Comparison of ENCODE assay signal across 35 cellular contexts in genomic region chr4:189497996-189498395, GRCh38.
"Had no signal": no experiment of that assay in that cellular context is flagged by ENCODE, and none has a peak within 500 bp of the region (broad histone marks: within the 10 kb centered on the region; RNA-seq: fewer than 3 reads in every experiment).

No MANE protein-coding gene starts in this region.

- H3K27me3 ChIP-seq: adrenal gland, body of pancreas, brain microvascular endothelial cell, breast epithelium had no signal

- H3K9me3 Mint-ChIP-seq: activated B cell treated with CpG ODN at 0.5 μM for 24 hours; activated CD4-positive, alpha-beta memory T cell treated with anti-CD3 and anti-CD28 coated beads for 36 hours; activated naive CD4-positive, alpha-beta T cell treated with anti-CD3 and anti-CD28 coated beads for 36 hours; activated naive CD8-positive, alpha-beta T cell treated with anti-CD3 and anti-CD28 coated beads for 36 hours had no signal

- H3K27ac ChIP-seq: adrenal gland, body of pancreas, brain microvascular endothelial cell, breast epithelium, VCaP had no signal

- H3K4me3 ChIP-seq: adrenal gland, body of pancreas, breast epithelium had no signal

- H3K9me3 ChIP-seq: adrenal gland, body of pancreas, breast epithelium had no signal

- H3K27ac Mint-ChIP-seq: activated B cell treated with CpG ODN at 0.5 μM for 24 hours; activated CD4-positive, alpha-beta memory T cell treated with anti-CD3 and anti-CD28 coated beads for 36 hours; activated CD4-positive, alpha-beta T cell treated with anti-CD3 and anti-CD28 coated beads, Interleukin-2, amount 10 ng/mL, durations not matched to agents 24 days and 14 days; activated CD8-positive, alpha-beta T cell treated with anti-CD3 and anti-CD28 coated beads for 36 hours; activated naive CD4-positive, alpha-beta T cell treated with anti-CD3 and anti-CD28 coated beads for 36 hours; activated naive CD4-positive, alpha-beta T cell treated with anti-CD3 and anti-CD28 coated beads, Interleukin-2, amount 50 U/mL, for 72 hours; activated naive CD8-positive, alpha-beta T cell treated with anti-CD3 and anti-CD28 coated beads for 36 hours; activated T-cell treated with anti-CD3 and anti-CD28 coated beads, Interleukin-2, amount 50 U/mL, for 72 hours; activated T-helper 1 cell treated with anti-CD3 and anti-CD28 coated beads, Interleukin-12 subunit alpha, Interleukin-12 subunit beta, Interleukin-2, Interleukin-4 antibody, amounts not matched to agents 30 ng/mL and 10 ng/mL and 1 ng/mL, durations not matched to agents 14 hours and 24 hours and 36 hours; activated T-helper 17 cell treated with anti-CD3 and anti-CD28 coated beads, Interleukin-2, amount 50 U/mL, for 72 hours; T-helper 1 cell treated with Interleukin-12 subunit alpha and Interleukin-12 subunit beta and Interleukin-4 antibody, amounts not matched to agents 30 μg/mL and 1 μg/mL, for 36 hours; T-helper 2 cell treated with Interferon-gamma antibody and Interleukin-4, amounts not matched to agents 5 μg/mL and 100 μg/mL, for 36 hours had no signal

- DNase-seq: activated B cell treated with CpG ODN at 0.5 μM for 24 hours; activated CD4-positive, alpha-beta memory T cell treated with anti-CD3 and anti-CD28 coated beads for 36 hours; activated CD4-positive, alpha-beta T cell treated with anti-CD3 and anti-CD28 coated beads for 4 hours; activated CD4-positive, alpha-beta T cell treated with anti-CD3 and anti-CD28 coated beads, Interleukin-2, amount 10 ng/mL, durations not matched to agents 24 days and 14 days; activated CD4-positive, alpha-beta T cell treated with anti-CD3 and anti-CD28 coated beads, Interleukin-2, amount 50 U/mL, for 1 hour; activated CD4-positive, alpha-beta T cell treated with anti-CD3 and anti-CD28 coated beads, Interleukin-2, amount 50 U/mL, for 4 hours; activated CD4-positive, CD25-positive, alpha-beta regulatory T cell treated with anti-CD3 and anti-CD28 coated beads, Interleukin-2, amount 50 U/mL, for 72 hours; activated CD8-positive, alpha-beta memory T cell treated with anti-CD3 and anti-CD28 coated beads, Interleukin-2, amount 50 U/mL, for 4 hours; activated CD8-positive, alpha-beta T cell treated with anti-CD3 and anti-CD28 coated beads for 36 hours; activated effector memory CD4-positive, alpha-beta T cell treated with anti-CD3 and anti-CD28 coated beads, Interleukin-2, amount 50 U/mL, for 16 hours; activated gamma-delta T cell treated with Interleukin-2 at 50 U/mL for 16 hours; activated naive CD4-positive, alpha-beta T cell; activated naive CD4-positive, alpha-beta T cell treated with anti-CD3 and anti-CD28 coated beads for 36 hours; activated naive CD4-positive, alpha-beta T cell treated with anti-CD3 and anti-CD28 coated beads, Interleukin-2, amount 50 U/mL, for 16 hours; activated naive CD8-positive, alpha-beta T cell treated with anti-CD3 and anti-CD28 coated beads for 36 hours; activated T-cell treated with anti-CD3 and anti-CD28 coated beads for 4 hours; activated T-cell treated with anti-CD3 and anti-CD28 coated beads, Interleukin-2, amount 50 U/mL, for 1 hour; activated T-cell treated with anti-CD3 and anti-CD28 coated beads, Interleukin-2, amount 50 U/mL, for 4 hours; activated T-cell treated with anti-CD3 and anti-CD28 coated beads, Interleukin-2, amount 50 U/mL, for 72 hours; adrenal gland; amniotic stem cell; aorta; body of pancreas; brain microvascular endothelial cell; central memory CD4-positive, alpha-beta T cell; T-helper 1 cell; T-helper 2 cell; T-helper 9 cell had no signal

- H3K36me3 ChIP-seq: adrenal gland, brain microvascular endothelial cell, breast epithelium had no signal

- H3K27me3 Mint-ChIP-seq: activated B cell treated with CpG ODN at 0.5 μM for 24 hours; activated CD4-positive, alpha-beta memory T cell treated with anti-CD3 and anti-CD28 coated beads for 36 hours; activated CD4-positive, alpha-beta T cell treated with anti-CD3 and anti-CD28 coated beads, Interleukin-2, amount 10 ng/mL, durations not matched to agents 24 days and 14 days; activated CD8-positive, alpha-beta T cell treated with anti-CD3 and anti-CD28 coated beads for 36 hours; activated naive CD8-positive, alpha-beta T cell treated with anti-CD3 and anti-CD28 coated beads for 36 hours had no signal

- H3K4me3 Mint-ChIP-seq: activated B cell treated with CpG ODN at 0.5 μM for 24 hours; activated CD4-positive, alpha-beta memory T cell treated with anti-CD3 and anti-CD28 coated beads for 36 hours; activated CD4-positive, alpha-beta T cell treated with anti-CD3 and anti-CD28 coated beads, Interleukin-2, amount 10 ng/mL, durations not matched to agents 24 days and 14 days; activated CD8-positive, alpha-beta T cell treated with anti-CD3 and anti-CD28 coated beads for 36 hours; activated naive CD4-positive, alpha-beta T cell treated with anti-CD3 and anti-CD28 coated beads for 36 hours; activated naive CD8-positive, alpha-beta T cell treated with anti-CD3 and anti-CD28 coated beads for 36 hours; activated T-cell treated with anti-CD3 and anti-CD28 coated beads, Interleukin-2, amount 50 U/mL, for 4 hours; activated T-cell treated with anti-CD3 and anti-CD28 coated beads, Interleukin-2, amount 50 U/mL, for 72 hours; activated T-helper 1 cell treated with anti-CD3 and anti-CD28 coated beads, Interleukin-12 subunit alpha, Interleukin-12 subunit beta, Interleukin-2, Interleukin-4 antibody, amounts not matched to agents 30 ng/mL and 10 ng/mL and 1 ng/mL, durations not matched to agents 14 hours and 24 hours and 36 hours; activated T-helper 17 cell treated with anti-CD3 and anti-CD28 coated beads, Interleukin-2, amount 50 U/mL, for 72 hours; T-helper 1 cell treated with Interleukin-12 subunit alpha and Interleukin-12 subunit beta and Interleukin-4 antibody, amounts not matched to agents 30 μg/mL and 1 μg/mL, for 36 hours; T-helper 2 cell treated with Interferon-gamma antibody and Interleukin-4, amounts not matched to agents 5 μg/mL and 100 μg/mL, for 36 hours had no signal

- ATAC-seq: activated CD8-positive, alpha-beta T cell treated with anti-CD3 and anti-CD28 coated beads for 36 hours; activated naive CD4-positive, alpha-beta T cell treated with anti-CD3 and anti-CD28 coated beads, Interleukin-2, amount 50 U/mL, for 72 hours; activated T-cell treated with anti-CD3 and anti-CD28 coated beads, Interleukin-2, amount 50 U/mL, for 4 hours; activated T-cell treated with anti-CD3 and anti-CD28 coated beads, Interleukin-2, amount 50 U/mL, for 72 hours; activated T-helper 17 cell treated with anti-CD3 and anti-CD28 coated beads, Interleukin-2, amount 50 U/mL, for 72 hours; body of pancreas had no signal

- H3K36me3 Mint-ChIP-seq: activated CD4-positive, alpha-beta memory T cell treated with anti-CD3 and anti-CD28 coated beads for 36 hours; activated naive CD4-positive, alpha-beta T cell treated with anti-CD3 and anti-CD28 coated beads, Interleukin-2, amount 50 U/mL, for 72 hours; activated naive CD8-positive, alpha-beta T cell treated with anti-CD3 and anti-CD28 coated beads for 36 hours had no signal

- H3K4me1 Mint-ChIP-seq: activated B cell treated with CpG ODN at 0.5 μM for 24 hours; activated CD4-positive, alpha-beta T cell treated with anti-CD3 and anti-CD28 coated beads, Interleukin-2, amount 10 ng/mL, durations not matched to agents 24 days and 14 days; activated naive CD8-positive, alpha-beta T cell treated with anti-CD3 and anti-CD28 coated beads for 36 hours had no signal

- H3K4me1 ChIP-seq: adrenal gland, body of pancreas, breast epithelium had no signal
